In the genomic region with DNA sequence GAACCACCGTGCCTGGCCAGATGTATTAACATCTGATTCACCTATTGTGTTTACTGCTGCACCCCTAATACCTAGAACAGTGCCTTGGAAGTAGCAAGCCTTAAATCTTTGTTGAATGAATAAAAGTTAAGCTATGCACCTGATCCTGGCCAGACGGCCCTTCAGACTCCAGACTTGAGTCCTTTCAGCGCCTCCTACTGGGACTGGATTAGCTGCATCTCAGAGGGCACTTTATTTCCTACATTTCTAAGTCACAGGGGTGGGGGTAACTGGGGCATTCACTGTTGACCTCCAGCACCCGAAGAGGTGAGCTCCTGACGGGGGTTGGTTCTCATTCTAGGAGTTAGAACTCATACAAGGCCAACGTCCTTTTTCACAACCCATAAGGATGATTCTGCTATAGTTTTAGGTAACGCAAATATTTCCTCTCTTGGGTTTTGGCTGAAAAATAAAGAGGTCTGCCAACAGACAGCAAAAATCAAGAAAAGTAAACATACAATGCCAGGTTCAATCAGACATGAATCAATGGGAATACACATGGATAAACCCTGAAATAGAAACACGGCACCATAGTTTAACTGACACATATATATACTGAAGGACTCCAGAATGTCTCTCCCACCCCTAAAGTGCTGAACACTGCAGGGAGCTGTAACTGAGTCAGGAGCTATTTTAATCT, we compare ENCODE assay signal across 8 cellular contexts. TPM values are rescaled to one million over a fixed set of nuclear protein-coding genes. Genes with fewer than 3 reads are reported as not detected.
DNase-seq lines count a peak whose midpoint lies in the region; ATAC-seq, FAIRE-seq and TF ChIP-seq lines count a peak whose summit lies in the region.

No MANE protein-coding gene starts in this region.

- no peak for TF ChIP-seq POLR2A in HCT116 (IDR thresholded peaks at IDR 0.05; ENCODE audit: borderline replicate concordance, extremely low read depth, insufficient read depth, insufficient read length)
- TF ChIP-seq POLR2A in GM12878 (IDR thresholded peaks at IDR 0.05; ENCODE audit: low read depth, low read length), result no peak
- no peak for TF ChIP-seq POLR2A in Peyer's patch (IDR thresholded peaks at IDR 0.05)

- H3K9me2 ChIP-seq in HCT116 (ENCODE audit: insufficient read depth), result no peaks in the 10 kb centered on the region

- no peaks in the 10 kb centered on the region for H3K27me3 ChIP-seq in A673 (replicated peaks; ENCODE audit: insufficient read depth, low read depth, low read length, poor library complexity)
- no peaks in the 10 kb centered on the region for H3K27me3 ChIP-seq in HCT116 (ENCODE audit: insufficient read depth, low read length)
- no peaks in the 10 kb centered on the region for H3K27me3 ChIP-seq in GM12878 (replicated peaks in 1 of 2; ENCODE audit: control insufficient read depth in 2 of 2, insufficient read depth in 2 of 2, low read length in 1 of 2)
- H3K27me3 ChIP-seq in Peyer's patch, result no peaks in the 10 kb centered on the region

- H3K9ac ChIP-seq in HCT116 (ENCODE audit: low read length) (no peak overlapping the region), GM12878 (ENCODE audit: control insufficient read depth, insufficient read depth, low read length) (no peak overlapping the region)

- H3K79me2 ChIP-seq in HCT116 (ENCODE audit: insufficient read depth, low read length) (no peaks in the 10 kb centered on the region), GM12878 (ENCODE audit: control insufficient read depth, insufficient read depth, low read length) (no peaks in the 10 kb centered on the region)

- ATAC-seq in HCT116 (peak; percentile 79), GM12878 (no peak), left colon (peak; percentile 41), GM19351 (IDR thresholded peaks at IDR 0.05; ENCODE audit: unreplicated experiment) (no peak)

- BruUV-seq in A673 (replicated peaks; lab: Mats Ljungman, UMichigan) (no TSS peak), HCT116 (replicated peaks; lab: Mats Ljungman, UMichigan) (no TSS peak), GM12878 (replicated peaks; lab: Mats Ljungman, UMichigan) (no TSS peak)

- FAIRE-seq in GM12878 (lab: Jason Lieb, UNC) (no peak), HTR-8/SVneo (lab: Jason Lieb, UNC) (no peak)

- intact Hi-C loops in A673 (cut with micrococcal nuclease; ENCODE audit: unreplicated experiment), result no loop called here
- intact Hi-C loops in HCT116 (cut with micrococcal nuclease), result loop anchor here (1.0 to 2.0 kb wide), 2 partner anchors 66 to 128 kb away; no protein-coding TSS in a partner anchor
- intact Hi-C loops in GM12878 (cut with micrococcal nuclease; ENCODE audit: unreplicated experiment), result loop anchor here (5.0 kb wide), 1 partner anchor 127 kb away; no protein-coding TSS in a partner anchor
- intact Hi-C loops in left colon (cut with DNase I, micrococcal nuclease), result loop anchor here in 1 of 2 donors (2.0 kb wide), 1 partner anchor 130 kb away; no protein-coding TSS in a partner anchor

- WGBS in GM12878 (ENCODE audit: insufficient coverage, insufficient replicate concordance, low lambda C conversion rate, missing lambda C conversion rate), result 89% methylated on average over 8 of the region's 8 CpGs

- H3K4me3 ChIP-seq in A673 (ENCODE audit: low read depth, low read length, poor library complexity, severe bottlenecking) (no peak overlapping the region), HCT116 (replicated peaks in 1 of 2; ENCODE audit: low read depth in 1 of 2, low read length in 2 of 2) (no peak overlapping the region), GM12878 (no peak overlapping the region), Peyer's patch (no peak overlapping the region)

- CTCF ChIA-PET in A673 (lab: Charles Lee), result interaction anchor here (1.1 to 1.7 kb wide), 2 partner anchors 128 to 137 kb away, joined by 3 to 4 read pairs; no protein-coding TSS in a partner anchor
- CTCF ChIA-PET in HCT116 (lab: Charles Lee), result interaction anchor here (0.7 to 2.3 kb wide), 12 partner anchors 10 to 809 kb away, joined by 3 to 20 read pairs (median 4); no protein-coding TSS in a partner anchor
- CTCF ChIA-PET in GM12878 (lab: Yijun Ruan, JAX), result interaction anchor here (0.7 to 2.7 kb wide), 4 partner anchors 18 to 127 kb away, joined by 3 to 12 read pairs (median 4); no protein-coding TSS in a partner anchor

- SMC1A ChIA-PET in GM12878 (lab: Charles Lee; ENCODE audit: uncharacterized antibody, unreplicated experiment), result interaction anchor here (0.8 kb wide), 1 partner anchor 28 kb away, joined by 3 read pairs; no protein-coding TSS in a partner anchor

- H2AFZ ChIP-seq in HCT116 (ENCODE audit: low read depth, low read length, poor library complexity, severe bottlenecking), result no peak overlapping the region
- H2AFZ ChIP-seq in GM12878 (ENCODE audit: control insufficient read depth, low read depth, low read length), result no peak overlapping the region

- peaks cover 5% of the 10 kb centered on the region for H3K4me1 ChIP-seq in A673 (ENCODE audit: insufficient read depth, low read length, poor library complexity, severe bottlenecking)
- peaks cover 16 to 24% of the 10 kb centered on the region in 2 experiments for H3K4me1 ChIP-seq in HCT116 (ENCODE audit: control insufficient read depth in 1 of 2, insufficient read depth in 2 of 2, low read length in 2 of 2)
- H3K4me1 ChIP-seq in GM12878 (ENCODE audit: control insufficient read depth, insufficient read depth, low read length), result 0 out of 2 replicates have a peak, but pooled peaks cover 5% of the 10 kb centered on the region
- H3K4me1 ChIP-seq in Peyer's patch, result peaks cover 0 to 10% (median 0%) of the 10 kb centered on the region in 4 donors

- peaks cover 25% of the 10 kb centered on the region for H3K36me3 ChIP-seq in A673 (ENCODE audit: insufficient read depth, low read length, poor library complexity, severe bottlenecking)
- peaks cover 14 to 18% of the 10 kb centered on the region in 2 experiments; a peak in 3 of 4 replicates for H3K36me3 ChIP-seq in HCT116 (ENCODE audit: control insufficient read depth in 1 of 2, insufficient read depth in 2 of 2, low read length in 2 of 2)
- H3K36me3 ChIP-seq in GM12878 (ENCODE audit: control insufficient read depth in 2 of 2, insufficient read depth in 2 of 2, low read length in 1 of 2), result peaks cover 11 to 12% of the 10 kb centered on the region in 2 experiments; a peak in 3 of 4 replicates
- H3K36me3 ChIP-seq in Peyer's patch, result peaks cover 0 to 32% (median 0%) of the 10 kb centered on the region in 3 donors

- in situ Hi-C loops in GM12878 (cut with MboI), result no loop called here

- TF ChIP-seq CTCF in A673 (conservative IDR thresholded peaks at IDR 0.05; ENCODE audit: low read depth, low read length) (peak; percentile 56), HCT116 (IDR thresholded peaks at IDR 0.05 in 2 of 3, conservative IDR thresholded peaks at IDR 0.05 in 1 of 3; ENCODE audit: borderline replicate concordance in 1 of 3, insufficient read depth in 1 of 3, low read depth in 2 of 3, low read length in 2 of 3) (peak; percentile 68 to 72 (median 71); a peak in 5 of 6 replicates), GM12878 (IDR thresholded peaks at IDR 0.05 in 2 of 3, conservative IDR thresholded peaks at IDR 0.05 in 1 of 3; ENCODE audit: control insufficient read depth in 2 of 3, extremely low read depth in 1 of 3, insufficient read depth in 1 of 3, low read depth in 3 of 3, low read length in 3 of 3) (peak in 1 of 3 experiments; percentile 28; a peak in 2 of 6 replicates), Peyer's patch (IDR thresholded peaks at IDR 0.05) (peak in 2 of 6 experiments; percentile 23 to 24)

- DNase-seq in A673 (ENCODE audit: low spot score) (peak; percentile 52), HCT116 (ENCODE audit: low read depth, low spot score) (peak; percentile 57), GM12878 (ENCODE audit: low read depth, low spot score) (no peak), left colon (peak in 1 of 2 donors; percentile 32), Peyer's patch (no peak), HTR-8/SVneo (ENCODE audit: insufficient read length, low spot score) (no peak)
- no peak for DNase-seq in activated effector memory CD4-positive, alpha-beta T cell treated with anti-CD3 and anti-CD28 coated beads, Interleukin-2, amount 50 U/mL, for 16 hours

- H3K9me3 ChIP-seq in A673 (ENCODE audit: low read depth, low read length, poor library complexity, severe bottlenecking) (no peaks in the 10 kb centered on the region), HCT116 (ENCODE audit: control insufficient read depth in 1 of 2, insufficient read depth in 1 of 2, low read depth in 1 of 2, low read length in 2 of 2) (no peaks in the 10 kb centered on the region), GM12878 (replicated peaks; ENCODE audit: control insufficient read depth, insufficient read depth, low read length) (no peaks in the 10 kb centered on the region), Peyer's patch (no peaks in the 10 kb centered on the region)

- H4K20me1 ChIP-seq in HCT116 (ENCODE audit: insufficient read depth), result no peaks in the 10 kb centered on the region; the same call in 1 of the 2 replicates
- no peaks in the 10 kb centered on the region for H4K20me1 ChIP-seq in GM12878 (ENCODE audit: control insufficient read depth, insufficient read depth)

- POLR2A ChIA-PET in A673 (lab: Charles Lee; ENCODE audit: low non-redundant PET), result interaction anchor here (0.7 kb wide), 1 partner anchor 37 kb away, joined by 3 read pairs; no protein-coding TSS in a partner anchor
- POLR2A ChIA-PET in HCT116 (lab: Charles Lee), result no interaction called here
- POLR2A ChIA-PET in GM12878 (lab: Charles Lee), result no interaction called here

- H3K27ac ChIP-seq in A673 (ENCODE audit: low read depth, low read length, poor library complexity, severe bottlenecking) (no peak overlapping the region), HCT116 (ENCODE audit: low read depth, low read length) (no peak overlapping the region), GM12878 (ENCODE audit: control insufficient read depth, insufficient read depth) (no peak overlapping the region), Peyer's patch (peak overlapping the region in 1 of 4 donors; percentile 39)

- H3K4me2 ChIP-seq in HCT116 (ENCODE audit: low read length) (no peak overlapping the region), GM12878 (ENCODE audit: control insufficient read depth, insufficient read depth) (no peak overlapping the region)

- TF ChIP-seq RAD21 in HCT116 (IDR thresholded peaks at IDR 0.05; ENCODE audit: low read depth), result peak; percentile 85
- TF ChIP-seq RAD21 in GM12878 (IDR thresholded peaks at IDR 0.05; ENCODE audit: insufficient read depth, low read depth, low read length), result peak; percentile 30

- TF ChIP-seq EP300 in GM12878 (IDR thresholded peaks at IDR 0.05; ENCODE audit: borderline replicate concordance in 1 of 2, control insufficient read depth in 1 of 2, low read depth in 2 of 2, low read length in 2 of 2), result no peak

- RAD21 ChIA-PET in HCT116 (lab: Charles Lee; ENCODE audit: low non-redundant PET in 1 of 2, low total read pairs in 2 of 2, uncharacterized antibody in 2 of 2, unreplicated experiment in 2 of 2) (interaction anchor here (0.5 to 1.1 kb wide), 5 partner anchors 54 to 129 kb away, joined by 3 to 7 read pairs (median 4); no protein-coding TSS in a partner anchor), GM12878 (lab: Charles Lee; ENCODE audit: unreplicated experiment) (interaction anchor here (0.7 kb wide), 1 partner anchor 128 kb away, joined by 3 read pairs; no protein-coding TSS in a partner anchor)

RNA-seq across cellular contexts. Expression of gene DLG5, which starts 48.0 kb away (rescaled TPM):
- total RNA-seq in A673 (2021) (44.0 and 47.6 TPM in 2 replicates), HCT116 (2021; ENCODE audit: unreplicated experiment) (44.8 TPM), GM12878 (2014; rRNA removed) (2.4 and 2.8 TPM in 2 replicates), GM12878 (2014; rRNA removed; fragmentation: Illumina TruSeq; extraction: Trizol) (2.3 and 2.7 TPM in 2 replicates), GM12878 (2021) (5.4 and 6.6 TPM in 2 replicates), left colon (10 to 100 TPM; 26.0 to 36.7 TPM), Peyer's patch (100 to 1,000 TPM in 1 of 4 donors, 10 to 100 TPM in 3; 40.6 to 134 (median 61.5) TPM)
- 39.1 and 44.3 TPM in 2 replicates for polyA plus RNA-seq in HCT116 (2012)
- total RNA-seq in GM12878 (2013; cell fraction: nucleolus; rRNA removed), result 13.3 and 16.7 TPM in 2 replicates
- polyA plus RNA-seq in GM12878 (2011; ENCODE audit: low read depth), result 1.8 TPM
- polyA plus RNA-seq in GM12878 (2011; rRNA removed) (4.3 and 4.4 TPM in 2 replicates), GM12878 (2014; fragmentation: Illumina TruSeq; extraction: Trizol) (2.7 and 3.6 TPM in 2 replicates), GM12878 (2014; fragmentation: Nextera tagmentation; extraction: Ambion mirVana) (under 1 TPM; 0.18 to 0.22 TPM), GM12878 (2014; rRNA removed) (3.7 and 5.3 TPM in 2 replicates), GM12878 (2016; fragmentation: Nextera tagmentation; extraction: Ambion mirVana) (under 1 TPM; 0.55 to 0.88 TPM)
- polyA plus RNA-seq in GM12878 (2011; cell fraction: cytosol; rRNA removed), result 5.7 and 6.3 TPM in 2 replicates
- polyA plus RNA-seq in GM12878 (2011; cell fraction: nucleus; rRNA removed), result 47.0 and 47.1 TPM in 2 replicates
- polyA plus RNA-seq in GM12878 (2012), result 2.6 and 3.8 TPM in 2 replicates
- 6.6 and 8.6 TPM in 2 replicates for polyA minus RNA-seq in GM12878 (2011; rRNA and poly(A)+ RNA removed)
- 3.2 and 3.5 TPM in 2 replicates for polyA minus RNA-seq in GM12878 (2011; cell fraction: cytosol; rRNA and poly(A)+ RNA removed)
- polyA minus RNA-seq in GM12878 (2011; cell fraction: nucleus; rRNA and poly(A)+ RNA removed), result 7.5 and 17.6 TPM in 2 replicates

RNA-seq across cellular contexts. Expression of gene POLR3A, which starts 54.8 kb away (rescaled TPM):
- total RNA-seq in A673 (2021), result 27.3 and 27.8 TPM in 2 replicates
- total RNA-seq in HCT116 (2021; ENCODE audit: unreplicated experiment), result 26.6 TPM
- 14.1 and 15.6 TPM in 2 replicates for polyA plus RNA-seq in HCT116 (2012)
- 42.1 and 44.8 TPM in 2 replicates for total RNA-seq in GM12878 (2013; cell fraction: nucleolus; rRNA removed)
- 14.9 and 17.5 TPM in 2 replicates for total RNA-seq in GM12878 (2014; rRNA removed)
- 11.7 and 12.9 TPM in 2 replicates for total RNA-seq in GM12878 (2014; rRNA removed; fragmentation: Illumina TruSeq; extraction: Trizol)
- total RNA-seq in GM12878 (2021), result 16.8 and 20.4 TPM in 2 replicates
- polyA plus RNA-seq in GM12878 (2011; ENCODE audit: low read depth), result 6.1 TPM
- polyA plus RNA-seq in GM12878 (2011; rRNA removed), result 10.5 and 11.6 TPM in 2 replicates
- 9.3 and 11.2 TPM in 2 replicates for polyA plus RNA-seq in GM12878 (2011; cell fraction: cytosol; rRNA removed)
- polyA plus RNA-seq in GM12878 (2011; cell fraction: nucleus; rRNA removed), result 15.2 and 18.5 TPM in 2 replicates
- polyA plus RNA-seq in GM12878 (2012), result 7.3 and 7.4 TPM in 2 replicates
- 15.8 and 16.4 TPM in 2 replicates for polyA plus RNA-seq in GM12878 (2014; fragmentation: Illumina TruSeq; extraction: Trizol)
- 1 to 10 TPM; 5.4 to 6.6 TPM for polyA plus RNA-seq in GM12878 (2014; fragmentation: Nextera tagmentation; extraction: Ambion mirVana)
- polyA plus RNA-seq in GM12878 (2014; rRNA removed), result 12.2 and 12.3 TPM in 2 replicates
- 10 to 100 TPM; 18.4 to 19.2 TPM for polyA plus RNA-seq in GM12878 (2016; fragmentation: Nextera tagmentation; extraction: Ambion mirVana)
- 30.7 and 30.9 TPM in 2 replicates for polyA minus RNA-seq in GM12878 (2011; rRNA and poly(A)+ RNA removed)
- 12.2 and 13.8 TPM in 2 replicates for polyA minus RNA-seq in GM12878 (2011; cell fraction: cytosol; rRNA and poly(A)+ RNA removed)
- polyA minus RNA-seq in GM12878 (2011; cell fraction: nucleus; rRNA and poly(A)+ RNA removed), result 23.9 and 36.4 TPM in 2 replicates
- 10 to 100 TPM; 11.2 to 16.9 TPM for total RNA-seq in left colon
- 10 to 100 TPM; 19.8 to 24.3 (median 22.2) TPM for total RNA-seq in Peyer's patch

RNA-seq across cellular contexts. Expression of gene RPS24, which starts 59.1 kb away (rescaled TPM):
- total RNA-seq in A673 (2021), result 1,384 and 1,553 TPM in 2 replicates
- total RNA-seq in HCT116 (2021; ENCODE audit: unreplicated experiment), result 1,764 TPM
- 2,799 and 3,465 TPM in 2 replicates for polyA plus RNA-seq in HCT116 (2012)
- total RNA-seq in GM12878 (2013; cell fraction: nucleolus; rRNA removed), result 603 and 652 TPM in 2 replicates
- 2,411 and 2,802 TPM in 2 replicates for total RNA-seq in GM12878 (2014; rRNA removed)
- total RNA-seq in GM12878 (2014; rRNA removed; fragmentation: Illumina TruSeq; extraction: Trizol), result 6,566 and 6,639 TPM in 2 replicates
- 1,928 and 2,010 TPM in 2 replicates for total RNA-seq in GM12878 (2021)
- 19,005 TPM for polyA plus RNA-seq in GM12878 (2011; ENCODE audit: low read depth)
- 4,949 and 6,080 TPM in 2 replicates for polyA plus RNA-seq in GM12878 (2011; rRNA removed)
- 3,837 and 6,286 TPM in 2 replicates for polyA plus RNA-seq in GM12878 (2011; cell fraction: cytosol; rRNA removed)
- 1,409 and 1,490 TPM in 2 replicates for polyA plus RNA-seq in GM12878 (2011; cell fraction: nucleus; rRNA removed)
- polyA plus RNA-seq in GM12878 (2012), result 5,520 and 6,024 TPM in 2 replicates
- 7,285 and 11,010 TPM in 2 replicates for polyA plus RNA-seq in GM12878 (2014; fragmentation: Illumina TruSeq; extraction: Trizol)
- polyA plus RNA-seq in GM12878 (2014; fragmentation: Nextera tagmentation; extraction: Ambion mirVana), result 1,000 to 10,000 TPM; 2,040 to 2,048 TPM
- polyA plus RNA-seq in GM12878 (2014; rRNA removed), result 3,560 and 4,462 TPM in 2 replicates
- polyA plus RNA-seq in GM12878 (2016; fragmentation: Nextera tagmentation; extraction: Ambion mirVana), result 1,000 to 10,000 TPM; 1,343 to 1,367 TPM
- polyA minus RNA-seq in GM12878 (2011; rRNA and poly(A)+ RNA removed), result 1,139 and 1,792 TPM in 2 replicates
- 512 and 570 TPM in 2 replicates for polyA minus RNA-seq in GM12878 (2011; cell fraction: cytosol; rRNA and poly(A)+ RNA removed)
- polyA minus RNA-seq in GM12878 (2011; cell fraction: nucleus; rRNA and poly(A)+ RNA removed), result 171 and 211 TPM in 2 replicates
- 1,000 to 10,000 TPM; 1,176 to 1,208 TPM for total RNA-seq in left colon
- 1,000 to 10,000 TPM in 3 of 4 donors, 100 to 1,000 TPM in 1; 999 to 2,177 (median 1,337) TPM for total RNA-seq in Peyer's patch

Comparison
In these comparisons a context has a peak if more than half of its experiments do, and no peak if none do; other contexts are left out.
1. DNase-seq: peak in A673 (single experiment) and HCT116 (single experiment); none in GM12878 (single experiment), activated effector memory CD4-positive, alpha-beta T cell treated with anti-CD3 and anti-CD28 coated beads, Interleukin-2, amount 50 U/mL, for 16 hours (single experiment), Peyer's patch (0 of 3) and HTR-8/SVneo (single experiment).
2. ATAC-seq: peak in HCT116 (single experiment) and left colon (single experiment); none in GM12878 (single experiment) and GM19351 (single experiment).